In the genomic region with DNA sequence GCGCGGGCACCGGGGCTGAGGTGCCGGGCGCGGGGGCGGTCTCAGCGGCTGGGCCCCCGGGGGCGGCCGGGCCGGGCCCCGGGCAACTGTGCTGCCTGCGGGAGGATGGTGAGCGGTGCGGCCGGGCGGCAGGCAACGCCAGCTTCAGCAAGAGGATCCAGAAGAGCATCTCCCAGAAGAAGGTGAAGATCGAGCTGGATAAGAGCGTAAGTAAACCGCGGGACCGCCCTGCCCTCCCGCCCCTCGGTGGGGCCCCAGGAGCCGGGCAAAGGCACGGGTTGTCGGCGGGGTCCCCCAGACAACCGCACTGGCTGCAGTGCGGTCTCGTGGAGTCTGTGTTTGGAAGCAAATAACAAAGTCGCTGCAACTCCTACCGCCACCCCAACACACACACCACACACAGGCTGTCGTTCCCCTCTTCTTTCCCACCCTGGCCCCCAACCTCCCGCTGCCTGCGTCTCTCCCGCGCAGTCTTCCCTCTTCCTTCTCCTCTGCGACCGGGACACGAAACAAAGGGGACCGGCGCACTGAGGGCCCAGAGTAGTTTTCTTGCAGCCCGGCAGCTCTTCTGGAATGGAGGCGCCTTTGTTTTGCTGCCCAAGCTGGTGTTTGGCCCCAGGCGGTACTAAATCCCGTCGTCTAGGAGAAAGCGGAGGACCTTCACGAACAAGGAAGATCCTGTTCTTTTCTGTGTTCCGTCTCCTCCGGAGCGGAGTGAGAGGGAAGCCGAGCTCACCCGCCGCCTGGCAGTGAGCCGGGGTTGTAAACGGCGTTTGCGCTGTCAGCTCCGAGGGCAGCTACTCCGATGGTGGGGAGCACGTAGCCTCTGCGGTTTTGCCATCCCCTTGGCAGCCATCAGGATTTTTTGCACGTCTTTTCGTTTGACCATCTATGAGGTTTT, we compare ENCODE assay signal across 8 cellular contexts. TPM values are rescaled to one million over a fixed set of nuclear protein-coding genes. Genes with fewer than 3 reads are reported as not detected.
A peak's percentile ranks its signal among the peaks of the same experiment; 100 is the strongest.
DNase-seq lines count a peak whose midpoint lies in the region; ATAC-seq, FAIRE-seq and TF ChIP-seq lines count a peak whose summit lies in the region.

No MANE protein-coding gene starts in this region.

- H3K4me3 ChIP-seq in IMR-90 (ENCODE audit: insufficient read depth, low read depth, low read length), result peak overlapping the region; percentile 96
- peak overlapping the region; percentile 80 for H3K4me3 ChIP-seq in cardiac muscle cell
- peak overlapping the region; percentile 66 to 82 (median 80) for H3K4me3 ChIP-seq in pancreas
- peak overlapping the region; percentile 69 to 85 for H3K4me3 ChIP-seq in uterus

- no peak overlapping the region; the same call in none of the 2 replicates for H4K5ac ChIP-seq in IMR-90 (ENCODE audit: low read depth, low read length)

- H3K56ac ChIP-seq in IMR-90 (ENCODE audit: extremely low read depth, insufficient read depth, low read length), result peak overlapping the region; percentile 58

- TF ChIP-seq RAD21 in IMR-90 (IDR thresholded peaks at IDR 0.05; ENCODE audit: low read length), result no peak

- peak overlapping the region; percentile 42 for H4K91ac ChIP-seq in IMR-90 (ENCODE audit: insufficient read depth, low read depth, low read length)

- POLR2A ChIA-PET in IMR-90 (lab: Charles Lee; ENCODE audit: unreplicated experiment), result interaction anchor here (0.6 to 1.4 kb wide), 2 partner anchors 37 to 40 kb away, joined by 4 to 12 read pairs; a partner anchor contains a TSS

- H3K4me2 ChIP-seq in IMR-90 (ENCODE audit: low read depth, low read length), result peak overlapping the region; percentile 35

- H3K18ac ChIP-seq in IMR-90 (ENCODE audit: low read depth, low read length), result peak overlapping the region; percentile 33

- dilution Hi-C loops in IMR-90 (cut with HindIII; ENCODE audit: low sequenced_read_pairs, unreplicated experiment), result no loop called here

- H2AFZ ChIP-seq in IMR-90 (replicated peaks; ENCODE audit: low read length, poor library complexity), result peak overlapping the region; percentile 97

- H3K23ac ChIP-seq in IMR-90 (ENCODE audit: low read depth, low read length), result peak overlapping the region; percentile 86

- H3K79me1 ChIP-seq in IMR-90 (ENCODE audit: low read depth in 1 of 2, low read length in 2 of 2), result peaks cover 6 to 13% of the 10 kb centered on the region in 2 experiments

- TF ChIP-seq POLR2A in IMR-90 (IDR thresholded peaks at IDR 0.05; ENCODE audit: low read depth, low read length) (no peak), uterus (IDR thresholded peaks at IDR 0.05) (peak; percentile 10 to 42)

- peak overlapping the region; percentile 99 for H3K4me3 Mint-ChIP-seq in activated naive CD8-positive, alpha-beta T cell treated with anti-CD3 and anti-CD28 coated beads, Interleukin-2, amount 50 U/mL, for 24 hours

- no peak overlapping the region for H2AK5ac ChIP-seq in IMR-90 (ENCODE audit: low read depth, low read length)

- peak overlapping the region; percentile 46 for H3K27ac Mint-ChIP-seq in activated naive CD8-positive, alpha-beta T cell treated with anti-CD3 and anti-CD28 coated beads, Interleukin-2, amount 50 U/mL, for 24 hours

- H4K8ac ChIP-seq in IMR-90 (ENCODE audit: low read depth in 2 of 2, low read length in 2 of 2), result peak overlapping the region in 1 of 2 experiments; percentile 39; a peak in 1 of 4 replicates

- H3K9me1 ChIP-seq in IMR-90 (ENCODE audit: insufficient read depth, low read length), result no peaks in the 10 kb centered on the region

- no peak overlapping the region for H2BK20ac ChIP-seq in IMR-90 (ENCODE audit: low read depth, low read length)

- H3K9me3 ChIP-seq in IMR-90 (ENCODE audit: control insufficient read depth, insufficient read depth, low read length) (no peaks in the 10 kb centered on the region), cardiac muscle cell (ENCODE audit: low read depth) (no peaks in the 10 kb centered on the region), pancreas (no peaks in the 10 kb centered on the region), uterus (no peaks in the 10 kb centered on the region)

- peak overlapping the region; percentile 57 for H3K27ac ChIP-seq in IMR-90 (ENCODE audit: insufficient read depth, low read length)
- H3K27ac ChIP-seq in cardiac muscle cell, result peak overlapping the region; percentile 82
- peak overlapping the region; percentile 34 to 98 (median 78) for H3K27ac ChIP-seq in pancreas
- peak overlapping the region; percentile 93 to 97 for H3K27ac ChIP-seq in uterus

- intact Hi-C loops in IMR-90 (cut with micrococcal nuclease), result loop anchor here (2.0 to 5.0 kb wide), 2 partner anchors 45 to 911 kb away; a partner anchor contains a TSS
- intact Hi-C loops in pancreas (cut with DNase I), result no loop called here
- intact Hi-C loops in uterus (cut with DNase I; ENCODE audit: low total_unique reads), result no loop called here

- H3K4me1 Mint-ChIP-seq in activated naive CD8-positive, alpha-beta T cell treated with anti-CD3 and anti-CD28 coated beads, Interleukin-2, amount 50 U/mL, for 24 hours, result peaks cover 31% of the 10 kb centered on the region

- no peaks in the 10 kb centered on the region for H3K9me3 Mint-ChIP-seq in activated naive CD8-positive, alpha-beta T cell treated with anti-CD3 and anti-CD28 coated beads, Interleukin-2, amount 50 U/mL, for 24 hours

- H3K36me3 Mint-ChIP-seq in activated naive CD8-positive, alpha-beta T cell treated with anti-CD3 and anti-CD28 coated beads, Interleukin-2, amount 50 U/mL, for 24 hours (ENCODE audit: low read depth), result peaks cover 14% of the 10 kb centered on the region

- peaks cover 28% of the 10 kb centered on the region for H3K27me3 Mint-ChIP-seq in activated naive CD8-positive, alpha-beta T cell treated with anti-CD3 and anti-CD28 coated beads, Interleukin-2, amount 50 U/mL, for 24 hours

- FAIRE-seq in pancreas (lab: Jason Lieb, UNC), result no peak

- H2AK9ac ChIP-seq in IMR-90 (replicated peaks; ENCODE audit: low read depth, low read length, poor library complexity), result peak overlapping the region; percentile 60

- H4K20me1 ChIP-seq in IMR-90 (ENCODE audit: insufficient read depth, low read length), result no peaks in the 10 kb centered on the region

- H3K27me3 ChIP-seq in IMR-90 (ENCODE audit: control insufficient read depth, insufficient read depth, low read length) (no peaks in the 10 kb centered on the region), cardiac muscle cell (no peaks in the 10 kb centered on the region), pancreas (no peaks in the 10 kb centered on the region), uterus (no peaks in the 10 kb centered on the region)

- CTCF ChIA-PET in IMR-90 (lab: Yijun Ruan, JAX), result interaction anchor here (1.0 kb wide), 1 partner anchor 42 kb away, joined by 3 read pairs; no protein-coding TSS in a partner anchor

- H3K4ac ChIP-seq in IMR-90 (ENCODE audit: low read depth, low read length), result peak overlapping the region; percentile 9

- 0 out of 2 replicates have a peak overlapping the region, but pooled peaks have one; percentile 3 for H2BK120ac ChIP-seq in IMR-90 (ENCODE audit: low read depth, low read length)

- peak overlapping the region; percentile 61 for H2BK5ac ChIP-seq in IMR-90 (ENCODE audit: low read depth, low read length, poor library complexity, severe bottlenecking)

- ATAC-seq in GM21717 (IDR thresholded peaks at IDR 0.05; ENCODE audit: unreplicated experiment) (peak; percentile 21), IMR-90 (ENCODE audit: low read depth) (peak; percentile 24), SK-N-SH treated with all-trans-retinoic acid at 6 μM for 48 hours (peak; percentile 43), pancreas (peak; percentile 10 to 46 (median 32))
- ATAC-seq in activated naive CD8-positive, alpha-beta T cell treated with anti-CD3 and anti-CD28 coated beads, Interleukin-2, amount 50 U/mL, for 24 hours, result peak; percentile 2

- 0% methylated on average over 14 of the region's 68 CpGs; no CpG with 5 or more reads in 1 of the 2 experiments for WGBS in IMR-90 (ENCODE audit: extremely low coverage in 2 of 2, insufficient read length in 1 of 2), 2 experiments
- 0% methylated on average over 56 to 68 of the region's 68 CpGs for WGBS in pancreas, 2 donors

- peak overlapping the region; percentile 79 for H3K9ac ChIP-seq in IMR-90 (ENCODE audit: low read depth, low read length)

- H3K4me1 ChIP-seq in IMR-90 (ENCODE audit: control insufficient read depth, insufficient read depth, low read length) (no peaks in the 10 kb centered on the region; the same call in 1 of the 2 replicates), cardiac muscle cell (ENCODE audit: low read depth) (no peaks in the 10 kb centered on the region), pancreas (peaks cover 0 to 17% (median 0%) of the 10 kb centered on the region in 3 donors), uterus (peaks cover 0 to 9% of the 10 kb centered on the region in 2 donors)

- no TSS peak for BruUV-seq in IMR-90 (replicated peaks; lab: Mats Ljungman, UMichigan)

- no peak overlapping the region for H2BK15ac ChIP-seq in IMR-90 (ENCODE audit: low read depth, low read length)

- H3K36me3 ChIP-seq in IMR-90 (ENCODE audit: control insufficient read depth, insufficient read depth, low read length) (peaks cover 1% of the 10 kb centered on the region; the same call in 1 of the 2 replicates), cardiac muscle cell (no peaks in the 10 kb centered on the region), pancreas (no peaks in the 10 kb centered on the region), uterus (no peaks in the 10 kb centered on the region)

- in situ Hi-C loops in IMR-90 (cut with MboI; ENCODE audit: low sequenced_read_pairs), result no loop called here

- peak; percentile 77 for DNase-seq in ELR (ENCODE audit: low read depth)
- DNase-seq in IMR-90, result peak; percentile 69
- DNase-seq in activated naive CD8-positive, alpha-beta T cell treated with anti-CD3 and anti-CD28 coated beads, Interleukin-2, amount 50 U/mL, for 24 hours, result peak; percentile 46
- peak; percentile 73 to 86 for DNase-seq in cardiac muscle cell (ENCODE audit: low read depth in 1 of 2, low spot score in 1 of 2)
- DNase-seq in pancreas, result peak; percentile 55 to 84 (median 72)
- peak; percentile 68 to 70 for DNase-seq in uterus

- H3K14ac ChIP-seq in IMR-90 (replicated peaks; ENCODE audit: low read depth, low read length), result peak overlapping the region; percentile 87

- TF ChIP-seq CTCF in IMR-90 (conservative IDR thresholded peaks at IDR 0.05; ENCODE audit: low read depth, low read length), result no peak
- no peak for TF ChIP-seq CTCF in cardiac muscle cell (IDR thresholded peaks at IDR 0.05; ENCODE audit: low read depth, low read length)
- no peak for TF ChIP-seq CTCF in pancreas (IDR thresholded peaks at IDR 0.05)
- no peak for TF ChIP-seq CTCF in uterus (IDR thresholded peaks at IDR 0.05)

RNA-seq across cellular contexts. Expression of a gene that starts 0.8 kb away (rescaled TPM):
- total RNA-seq in IMR-90 (2012; rRNA removed), result 3.8 and 13.9 TPM in 2 replicates
- polyA plus RNA-seq in IMR-90 (2012; rRNA removed), result 11.7 and 15.6 TPM in 2 replicates
- 4.9 and 13.1 TPM in 2 replicates for polyA plus RNA-seq in IMR-90 (2012; cell fraction: cytosol; rRNA removed)
- 5.9 and 6.5 TPM in 2 replicates for polyA plus RNA-seq in IMR-90 (2012; cell fraction: nucleus; rRNA removed; ENCODE audit: low replicate concordance)
- total RNA-seq in cardiac muscle cell, result 42.0 and 49.7 TPM in 2 replicates
- polyA plus RNA-seq in cardiac muscle cell, result 49.4 and 66.1 TPM in 2 replicates
- 1 to 10 TPM; 2.8 to 7.5 (median 4.0) TPM for total RNA-seq in pancreas
- 1 to 10 TPM; 2.3 to 4.6 TPM for polyA plus RNA-seq in pancreas
- total RNA-seq in uterus, result 10 to 100 TPM; 15.1 to 58.5 (median 25.7) TPM

RNA-seq across cellular contexts. Expression of a gene that starts 27.4 kb away (rescaled TPM):
- total RNA-seq in IMR-90 (2012; rRNA removed) (under 0.01 TPM in 2 replicates), cardiac muscle cell (0.04 and 0.12 TPM in 2 replicates), pancreas (under 1 TPM in 4 of 6 donors, not detected in 2; 0.06 to 0.43 (median 0.35) TPM), uterus (1 to 10 TPM in 3 of 4 donors, not detected in 1; 1.3 to 4.1 (median 1.8) TPM)
- polyA plus RNA-seq in IMR-90 (2012; rRNA removed) (0.22 and 0.23 TPM in 2 replicates), cardiac muscle cell (1.9 and 2.7 TPM in 2 replicates), pancreas (under 1 TPM; 0.14 to 0.38 TPM)
- 0.02 and 0.12 TPM in 2 replicates for polyA plus RNA-seq in IMR-90 (2012; cell fraction: cytosol; rRNA removed)
- 0.01 and 0.15 TPM in 2 replicates for polyA plus RNA-seq in IMR-90 (2012; cell fraction: nucleus; rRNA removed; ENCODE audit: low replicate concordance)

RNA-seq across cellular contexts. Expression of a gene that starts 37.4 kb away (rescaled TPM):
- 49.3 and 112 TPM in 2 replicates for total RNA-seq in IMR-90 (2012; rRNA removed)
- 83.2 and 106 TPM in 2 replicates for polyA plus RNA-seq in IMR-90 (2012; rRNA removed)
- 19.0 and 21.0 TPM in 2 replicates for polyA plus RNA-seq in IMR-90 (2012; cell fraction: cytosol; rRNA removed)
- 9.2 and 30.2 TPM in 2 replicates for polyA plus RNA-seq in IMR-90 (2012; cell fraction: nucleus; rRNA removed; ENCODE audit: low replicate concordance)
- total RNA-seq in cardiac muscle cell, result 89.0 and 443 TPM in 2 replicates
- polyA plus RNA-seq in cardiac muscle cell, result 195 and 728 TPM in 2 replicates
- total RNA-seq in pancreas, result 10 to 100 TPM in 2 of 6 donors, 1 to 10 TPM in 4; 4.0 to 15.0 (median 9.3) TPM
- 10 to 100 TPM; 28.2 to 29.0 TPM for polyA plus RNA-seq in pancreas
- total RNA-seq in uterus, result 100 to 1,000 TPM in 1 of 4 donors, 10 to 100 TPM in 3; 19.4 to 194 (median 74.3) TPM

Comparison
In these comparisons a context has a peak if more than half of its experiments do, and no peak if none do; other contexts are left out.
1. Peak in every context shown above with its lines: DNase-seq, ATAC-seq, H3K4me3 ChIP-seq and H3K27ac ChIP-seq.